9 cellular contexts compared by ENCODE assay signal in the genomic region with DNA sequence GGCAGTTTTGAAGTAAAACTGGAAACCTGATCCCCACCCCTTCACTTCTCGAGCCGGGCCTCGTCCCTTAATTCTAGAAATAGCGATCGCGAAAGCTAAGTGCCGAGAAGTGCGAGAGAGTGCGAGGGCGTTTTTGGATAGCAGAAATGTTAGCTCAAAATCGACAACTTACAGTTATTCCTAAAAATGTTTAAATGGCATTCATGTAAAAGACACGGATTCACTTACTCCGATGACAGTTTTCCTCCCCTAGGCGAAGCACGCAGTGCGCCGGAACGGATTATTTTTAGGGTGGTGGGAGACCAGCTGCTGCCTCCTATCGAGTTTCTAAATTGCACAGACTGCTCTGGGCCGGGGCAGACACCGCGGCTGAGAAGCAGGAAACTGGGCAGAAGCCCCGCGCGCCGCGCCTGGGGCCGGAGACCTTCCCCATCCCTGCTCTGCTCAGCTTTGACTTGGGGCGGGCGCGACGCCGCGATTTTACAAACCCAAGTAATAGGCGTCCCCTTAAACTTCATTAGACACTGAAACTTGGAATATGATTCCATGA. TPM values are rescaled to one million over a fixed set of nuclear protein-coding genes. Genes with fewer than 3 reads are reported as not detected.
DNase-seq lines count a peak whose midpoint lies in the region; ATAC-seq and TF ChIP-seq lines count a peak whose summit lies in the region.
"Had no signal": no experiment of that assay in that cellular context is flagged by ENCODE, and none has a peak within 500 bp of the region (broad histone marks: within the 10 kb centered on the region; RNA-seq: fewer than 3 reads in every experiment).

A gene (minus strand): TSS at position 455 of the 550 bp plus-strand sequence. CDS start 4,752 bp downstream, outside the sequence.

- peaks cover 16 to 18% (median 17%) of the 10 kb centered on the region in 3 donors for H3K4me1 Mint-ChIP-seq in CD8-positive, alpha-beta memory T cell

- TF ChIP-seq CTCF in right lobe of liver (IDR thresholded peaks at IDR 0.05): no peak
- TF ChIP-seq CTCF in thoracic aorta (IDR thresholded peaks at IDR 0.05): no peak

- POLR2A ChIA-PET in CD8-positive, alpha-beta memory T cell (lab: Charles Lee): no interaction called here

- H3K36me3 Mint-ChIP-seq in CD8-positive, alpha-beta memory T cell: no peaks in the 10 kb centered on the region

- CTCF ChIA-PET in CD8-positive, alpha-beta memory T cell (lab: Charles Lee): no interaction called here

- no peak within 1 kb of the TSS for H3K27ac ChIP-seq in CD8-positive, alpha-beta memory T cell (ENCODE audit: low read depth, low read length)
- H3K27ac ChIP-seq in duodenal mucosa (ENCODE audit: low read depth, low read length) (peak within 1 kb of the TSS; percentile 51), right lobe of liver (peak within 1 kb of the TSS; percentile 70 to 94 (median 84)), thoracic aorta (peak within 1 kb of the TSS; percentile 77 to 80)

- H3K27me3 Mint-ChIP-seq in CD8-positive, alpha-beta memory T cell: peaks cover 32 to 83% of the 10 kb centered on the region in 2 donors

- peaks cover 10 to 23% (median 17%) of the 10 kb centered on the region in 5 donors for H3K9me3 Mint-ChIP-seq in CD8-positive, alpha-beta memory T cell

- intact Hi-C loops in right lobe of liver (cut with DNase I): no loop called here

- H3K4me3 Mint-ChIP-seq in CD8-positive, alpha-beta memory T cell: peak within 1 kb of the TSS in 6 of 7 donors; percentile 48 to 71 (median 66)
- H3K4me3 Mint-ChIP-seq: central memory CD8-positive, alpha-beta T cell had no signal

- in situ Hi-C loops in HAP-1 (cut with MboI; ENCODE audit: low sequenced_read_pairs): no loop called here

- peak; percentile 78 to 87 (median 80) for ATAC-seq in right lobe of liver
- peak; percentile 19 for ATAC-seq in thoracic aorta (ENCODE audit: insufficient number of reproducible peaks, low FRiP score, low read depth)
- ATAC-seq in GM18520 (IDR thresholded peaks at IDR 0.05; ENCODE audit: unreplicated experiment): no peak
- ATAC-seq in HG03457 (IDR thresholded peaks at IDR 0.05; ENCODE audit: unreplicated experiment): no peak

- H3K36me3 ChIP-seq in CD8-positive, alpha-beta memory T cell (ENCODE audit: insufficient read depth, low read length): no peaks in the 10 kb centered on the region
- no peaks in the 10 kb centered on the region for H3K36me3 ChIP-seq in MG63
- H3K36me3 ChIP-seq in duodenal mucosa (ENCODE audit: control insufficient read depth in 1 of 2, insufficient read depth in 2 of 2, low read length in 2 of 2): no peaks in the 10 kb centered on the region
- no peaks in the 10 kb centered on the region for H3K36me3 ChIP-seq in right lobe of liver
- no peaks in the 10 kb centered on the region for H3K36me3 ChIP-seq in thoracic aorta
- no peaks in the 10 kb centered on the region for H3K36me3 ChIP-seq in HAP-1 (replicated peaks)

- H3K9me3 ChIP-seq in CD8-positive, alpha-beta memory T cell (ENCODE audit: low read length): no peaks in the 10 kb centered on the region
- H3K9me3 ChIP-seq in MG63 (no peaks in the 10 kb centered on the region), duodenal mucosa (ENCODE audit: control insufficient read depth in 1 of 2, low read length in 2 of 2) (peaks cover 0 to 2% of the 10 kb centered on the region in 2 donors), right lobe of liver (no peaks in the 10 kb centered on the region), thoracic aorta (peaks cover under 1% of the 10 kb centered on the region), HAP-1 (no peaks in the 10 kb centered on the region)

- TF ChIP-seq POLR2A in right lobe of liver (IDR thresholded peaks at IDR 0.05): peak; percentile 35

- 2% methylated on average over 18 of the region's 35 CpGs for WGBS in right lobe of liver (ENCODE audit: insufficient coverage, low coverage, low lambda C conversion rate, missing lambda C conversion rate)

- H3K9ac ChIP-seq in duodenal mucosa (ENCODE audit: low read depth in 1 of 2, low read length in 2 of 2): peak within 1 kb of the TSS in 1 of 2 donors; percentile 33

- peaks cover 14% of the 10 kb centered on the region for H3K4me1 ChIP-seq in CD8-positive, alpha-beta memory T cell (ENCODE audit: insufficient read depth, low read length)
- peaks cover 0 to 13% of the 10 kb centered on the region in 2 donors for H3K4me1 ChIP-seq in duodenal mucosa (ENCODE audit: control insufficient read depth in 1 of 2, insufficient read depth in 2 of 2, low read length in 2 of 2)
- peaks cover 0 to 11% (median 0%) of the 10 kb centered on the region in 4 donors for H3K4me1 ChIP-seq in right lobe of liver
- peaks cover 4 to 16% of the 10 kb centered on the region in 2 donors for H3K4me1 ChIP-seq in thoracic aorta (ENCODE audit: control insufficient read depth in 1 of 2, low read depth in 2 of 2)
- no peaks in the 10 kb centered on the region for H3K4me1 ChIP-seq in HAP-1

- peaks cover 13% of the 10 kb centered on the region for H3K27me3 ChIP-seq in CD8-positive, alpha-beta memory T cell (ENCODE audit: insufficient read depth, low read length, poor library complexity, severe bottlenecking)
- H3K27me3 ChIP-seq in MG63: peaks cover 27% of the 10 kb centered on the region
- peaks cover 27 to 44% of the 10 kb centered on the region in 2 donors for H3K27me3 ChIP-seq in duodenal mucosa (ENCODE audit: control insufficient read depth in 1 of 2, insufficient read depth in 2 of 2, low read length in 2 of 2)
- no peaks in the 10 kb centered on the region for H3K27me3 ChIP-seq in right lobe of liver
- no peaks in the 10 kb centered on the region for H3K27me3 ChIP-seq in thoracic aorta (replicated peaks; ENCODE audit: insufficient read depth)
- peaks cover 8% of the 10 kb centered on the region for H3K27me3 ChIP-seq in HAP-1 (ENCODE audit: low read depth)

- DNase-seq in CD8-positive, alpha-beta memory T cell: no peak
- DNase-seq in MG63 (peak; percentile 29), right lobe of liver (peak; percentile 67 to 73 (median 68)), thoracic aorta (ENCODE audit: low spot score) (no peak), HAP-1 (ENCODE audit: low spot score in 2 of 2) (no peak)

- no peak within 1 kb of the TSS for H3K4me3 ChIP-seq in CD8-positive, alpha-beta memory T cell (ENCODE audit: low read length)
- H3K4me3 ChIP-seq in MG63 (peak within 1 kb of the TSS; percentile 32), duodenal mucosa (ENCODE audit: low read depth in 1 of 2, low read length in 2 of 2) (peak within 1 kb of the TSS; percentile 51 to 55), right lobe of liver (peak within 1 kb of the TSS; percentile 42 to 64 (median 53)), thoracic aorta (peak within 1 kb of the TSS; percentile 79), HAP-1 (no peak within 1 kb of the TSS)

- H3K27ac Mint-ChIP-seq in CD8-positive, alpha-beta memory T cell: peak within 1 kb of the TSS in 2 of 8 donors; percentile 41 to 72

RNA-seq across cellular contexts. Expression of the gene that starts here (rescaled TPM):
- not detected for total RNA-seq in CD8-positive, alpha-beta memory T cell
- polyA plus RNA-seq in CD8-positive, alpha-beta memory T cell: not detected
- total RNA-seq in MG63 (2014; rRNA removed; shearing (Covaris generic); ENCODE audit: low replicate concordance): not detected in 2 replicates
- total RNA-seq in right lobe of liver: 10 to 100 TPM; 26.5 to 71.2 (median 37.1) TPM
- total RNA-seq in thoracic aorta: 10 to 100 TPM; 19.6 to 42.6 TPM

Comparison
In these comparisons a context has a peak if more than half of its experiments do, and no peak if none do; other contexts are left out.
1. RNA of the gene that starts here (total RNA-seq): 19.6 to 42.6 TPM in thoracic aorta and 26.5 to 71.2 TPM in right lobe of liver; not detected in CD8-positive, alpha-beta memory T cell and not detected in MG63; every median in the first group is over 10 times any median in the second.
2. Peak in DNase-seq and H3K4me3 ChIP-seq in MG63; RNA of the gene not detected or under 1 TPM.
3. DNase-seq: peak in right lobe of liver (3 of 3); none in CD8-positive, alpha-beta memory T cell (0 of 5), thoracic aorta (single experiment) and HAP-1 (0 of 2).
4. H3K4me3 ChIP-seq: peak in duodenal mucosa (2 of 2), right lobe of liver (3 of 3) and thoracic aorta (single experiment); none in CD8-positive, alpha-beta memory T cell (single experiment) and HAP-1 (single experiment).
5. ATAC-seq: peak in right lobe of liver (4 of 4) and thoracic aorta (single experiment); none in GM18520 (single experiment) and HG03457 (single experiment).